11 cellular contexts compared by ENCODE assay signal in the genomic region with DNA sequence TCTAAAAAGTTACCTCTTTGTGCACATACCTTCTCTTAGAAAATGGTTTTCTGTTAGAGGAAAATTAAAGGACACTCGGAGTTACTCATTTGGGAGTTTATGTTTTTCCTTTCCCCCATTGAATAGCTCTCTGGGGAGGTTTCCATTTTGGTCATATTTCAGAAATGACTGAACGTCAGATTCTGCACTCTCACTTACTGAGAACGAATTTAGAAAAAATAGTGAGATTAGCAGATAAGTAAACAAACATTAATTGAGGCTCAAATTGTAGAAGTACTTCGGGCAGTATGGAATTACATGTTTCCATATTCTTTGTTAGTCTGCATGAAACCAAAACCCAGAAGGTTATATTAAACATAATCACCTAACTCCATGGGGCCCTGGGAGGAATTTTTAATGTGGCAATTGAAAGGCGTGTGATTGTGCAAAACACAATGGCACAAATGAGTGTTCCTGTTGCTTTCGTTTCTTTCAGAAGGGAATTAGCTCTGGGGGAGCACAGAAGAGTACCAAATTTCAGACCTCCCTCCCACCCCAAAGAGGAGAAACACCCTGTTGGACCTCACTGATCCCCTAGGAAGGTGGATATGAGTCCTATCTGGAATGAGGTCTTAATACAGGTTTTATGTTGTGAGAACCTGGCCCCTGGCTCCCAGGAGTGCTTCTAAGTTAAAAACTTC.
A peak's percentile ranks its signal among the peaks of the same experiment; 100 is the strongest.
DNase-seq lines count a peak whose midpoint lies in the region; ATAC-seq, FAIRE-seq and TF ChIP-seq lines count a peak whose summit lies in the region.
"Had no signal": no experiment of that assay in that cellular context is flagged by ENCODE, and none has a peak within 500 bp of the region (broad histone marks: within the 10 kb centered on the region; RNA-seq: fewer than 3 reads in every experiment).

No MANE protein-coding gene starts in this region.

- H3K27me3 Mint-ChIP-seq in CD4-positive, alpha-beta T cell: no peaks in the 10 kb centered on the region

- H3K9me3 ChIP-seq in CD4-positive, alpha-beta T cell (ENCODE audit: control insufficient read depth, low read length): peaks cover 3% of the 10 kb centered on the region
- no peaks in the 10 kb centered on the region for H3K9me3 ChIP-seq in left lung
- H3K9me3 ChIP-seq in pancreas: no peaks in the 10 kb centered on the region
- no peaks in the 10 kb centered on the region for H3K9me3 ChIP-seq in testis
- H3K9me3 ChIP-seq: neutrophil had no signal

- no peak for TF ChIP-seq POLR2A in testis (IDR thresholded peaks at IDR 0.05)

- no peak overlapping the region for H3K27ac ChIP-seq in CD4-positive, alpha-beta T cell (ENCODE audit: low read depth, low read length)
- H3K27ac ChIP-seq in left lung: no peak overlapping the region
- no peak overlapping the region for H3K27ac ChIP-seq in pancreas
- no peak overlapping the region for H3K27ac ChIP-seq in testis
- H3K27ac ChIP-seq: neutrophil had no signal

- POLR2A ChIA-PET in CD4-positive, alpha-beta T cell (lab: Charles Lee): no interaction called here

- no peak for DNase-seq in CD4-positive, alpha-beta T cell
- DNase-seq in NCI-H2107 (lab: John Stamatoyannopoulos, UW) (peak; percentile 77), left lung (no peak), pancreas (no peak), testis (no peak), KG1 (lab: John Stamatoyannopoulos, UW) (no peak)
- DNase-seq: activated CD4-positive, alpha-beta T cell treated with anti-CD3 and anti-CD28 coated beads for 4 hours; NCI-H774 had no signal

- H3K4me1 ChIP-seq in left lung: peaks cover 0 to 9% of the 10 kb centered on the region in 2 donors
- H3K4me1 ChIP-seq in pancreas: no peaks in the 10 kb centered on the region
- H3K4me1 ChIP-seq in testis: no peaks in the 10 kb centered on the region

- H3K4me3 Mint-ChIP-seq in CD4-positive, alpha-beta T cell: peak overlapping the region; percentile 63

- ATAC-seq in CD4-positive, alpha-beta T cell (ENCODE audit: poor library complexity): no peak
- ATAC-seq in GM18870 (IDR thresholded peaks at IDR 0.05; ENCODE audit: unreplicated experiment) (peak; percentile 43), HG02884 (IDR thresholded peaks at IDR 0.05; ENCODE audit: unreplicated experiment) (peak; percentile 52), left lung (no peak), pancreas (no peak)

- intact Hi-C loops in CD4-positive, alpha-beta T cell (cut with DNase I, micrococcal nuclease): no loop called here
- intact Hi-C loops in left lung (cut with DNase I): no loop called here
- intact Hi-C loops in pancreas (cut with DNase I): no loop called here
- intact Hi-C loops in testis (cut with DNase I; ENCODE audit: low total_unique reads): no loop called here

- no peaks in the 10 kb centered on the region for H3K27me3 ChIP-seq in CD4-positive, alpha-beta T cell (ENCODE audit: control insufficient read depth, insufficient read depth, low read length)
- H3K27me3 ChIP-seq in left lung (no peaks in the 10 kb centered on the region), pancreas (no peaks in the 10 kb centered on the region), testis (no peaks in the 10 kb centered on the region)
- H3K27me3 ChIP-seq: neutrophil had no signal

- TF ChIP-seq CTCF in CD4-positive, alpha-beta T cell (IDR thresholded peaks at IDR 0.05): no peak
- TF ChIP-seq CTCF in left lung (IDR thresholded peaks at IDR 0.05) (no peak), pancreas (IDR thresholded peaks at IDR 0.05) (no peak), testis (IDR thresholded peaks at IDR 0.05) (no peak)

- H3K4me3 ChIP-seq in left lung: no peak overlapping the region
- no peak overlapping the region for H3K4me3 ChIP-seq in pancreas
- H3K4me3 ChIP-seq in testis: no peak overlapping the region

- FAIRE-seq in pancreas (lab: Jason Lieb, UNC): no peak

- no peak overlapping the region for H3K27ac Mint-ChIP-seq in CD4-positive, alpha-beta T cell

- CTCF ChIA-PET in CD4-positive, alpha-beta T cell (lab: Charles Lee): no interaction called here

- H3K36me3 ChIP-seq in left lung (no peaks in the 10 kb centered on the region), pancreas (no peaks in the 10 kb centered on the region), testis (ENCODE audit: low read depth, missing control alignments) (no peaks in the 10 kb centered on the region)
- H3K36me3 ChIP-seq: neutrophil had no signal

- no peaks in the 10 kb centered on the region for H3K36me3 Mint-ChIP-seq in CD4-positive, alpha-beta T cell (ENCODE audit: low read depth)

- 45 to 48% methylated on average over 6 of the region's 6 CpGs for WGBS in pancreas, 2 donors
- 74 to 78% methylated on average over 6 of the region's 6 CpGs for WGBS in testis, 2 donors

- peaks cover 19% of the 10 kb centered on the region for H3K4me1 Mint-ChIP-seq in CD4-positive, alpha-beta T cell (ENCODE audit: low read depth)

- no peaks in the 10 kb centered on the region for H3K9me3 Mint-ChIP-seq in CD4-positive, alpha-beta T cell

Comparison
In these comparisons a context has a peak if more than half of its experiments do, and no peak if none do; other contexts are left out.
1. ATAC-seq: peak in GM18870 (single experiment) and HG02884 (single experiment); none in CD4-positive, alpha-beta T cell (single experiment), left lung (single experiment) and pancreas (0 of 4).